ENCODE assay signal across 7 cellular contexts in the genomic region with DNA sequence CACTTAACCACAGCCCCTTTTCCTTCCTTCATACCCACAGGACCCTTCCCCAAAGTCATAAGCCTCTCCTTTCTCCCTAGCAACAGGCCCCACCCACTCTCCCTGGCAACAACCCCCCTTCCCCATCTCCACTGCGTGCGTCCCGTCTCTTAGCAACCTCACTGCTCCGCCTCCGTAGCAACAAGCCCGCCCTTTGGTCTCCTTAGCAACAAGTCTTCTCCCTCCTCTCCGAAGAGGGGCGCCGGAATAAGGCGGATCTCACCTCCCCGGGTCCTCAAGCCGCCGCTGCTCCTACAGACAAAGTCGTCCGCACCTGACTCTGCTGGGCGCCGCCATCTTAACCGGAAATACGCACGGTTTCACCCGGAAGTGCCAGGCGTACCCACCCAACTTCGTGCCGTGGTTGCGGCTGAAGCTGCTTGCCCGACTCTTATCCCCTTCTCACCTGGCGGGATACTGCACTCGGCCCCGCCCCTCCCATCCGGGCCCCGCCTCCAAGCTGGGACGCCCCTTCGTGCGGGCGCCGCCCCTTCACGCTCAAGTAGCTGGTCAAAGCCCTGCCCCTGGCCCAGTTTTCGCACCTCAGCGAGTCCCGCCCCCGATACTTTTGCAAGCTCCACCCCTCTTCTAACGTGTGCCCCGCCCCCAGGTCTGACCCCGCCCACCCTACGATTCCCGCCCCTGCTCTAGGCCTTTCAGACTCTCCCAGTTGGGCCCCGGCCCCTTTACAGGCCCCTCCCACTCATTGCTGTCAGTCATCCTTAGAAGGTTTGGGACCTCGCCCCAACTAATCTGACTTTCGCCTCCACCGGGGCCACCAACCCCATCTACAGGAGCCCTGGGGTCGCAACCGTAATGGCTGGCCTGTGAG. TPM values are rescaled to one million over a fixed set of nuclear protein-coding genes. Genes with fewer than 3 reads are reported as not detected.
DNase-seq lines count a peak whose midpoint lies in the region; ATAC-seq, FAIRE-seq and TF ChIP-seq lines count a peak whose summit lies in the region.

Gene HSPBP1 (minus strand): TSS at position 338 of the 871 bp plus-strand sequence. CDS start 502 bp downstream, outside the sequence.

- peak within 1 kb of the TSS; percentile 6 to 85 (median 58) for H3K27ac ChIP-seq in body of pancreas
- peak within 1 kb of the TSS; percentile 78 to 86 (median 81) for H3K27ac ChIP-seq in sigmoid colon

- WGBS in body of pancreas, 2 donors, result 5 to 12% methylated on average over 33 to 52 of the region's 52 CpGs
- WGBS in sigmoid colon, 2 donors, result 5 to 6% methylated on average over 52 of the region's 52 CpGs

- peaks cover 0 to 6% of the 10 kb centered on the region in 2 donors for H3K36me3 ChIP-seq in body of pancreas (replicated peaks in 1 of 2; ENCODE audit: insufficient read depth in 1 of 2, low read depth in 2 of 2)
- H3K36me3 ChIP-seq in sigmoid colon, result peaks cover 0 to 23% (median 3%) of the 10 kb centered on the region in 4 donors

- FAIRE-seq in TTC549 (lab: Jason Lieb, UNC), result peak; percentile 67

- intact Hi-C loops in body of pancreas (cut with DNase I) (no loop called here), sigmoid colon (cut with DNase I) (loop anchor here (1.0 to 10.0 kb wide), 4 partner anchors 21 to 215 kb away; partner anchors contain the start of genes ISOC2, PPP6R1 and RPL28)

- H3K4me3 ChIP-seq in body of pancreas, result peak within 1 kb of the TSS; percentile 40 to 88
- peak within 1 kb of the TSS; percentile 47 to 80 (median 68) for H3K4me3 ChIP-seq in sigmoid colon

- H3K27me3 ChIP-seq in body of pancreas (no peaks in the 10 kb centered on the region), sigmoid colon (no peaks in the 10 kb centered on the region)

- H3K4me1 ChIP-seq in body of pancreas (peaks cover 19% of the 10 kb centered on the region), sigmoid colon (peaks cover 0 to 35% (median 30%) of the 10 kb centered on the region in 4 donors)

- peak in 2 of 3 donors; percentile 66 to 69 for TF ChIP-seq POLR2A in body of pancreas (IDR thresholded peaks at IDR 0.05)
- no peak for TF ChIP-seq POLR2A in sigmoid colon (IDR thresholded peaks at IDR 0.05)

- no peaks in the 10 kb centered on the region for H3K9me3 ChIP-seq in body of pancreas
- H3K9me3 ChIP-seq in sigmoid colon, result no peaks in the 10 kb centered on the region

- no peak for TF ChIP-seq EP300 in sigmoid colon (IDR thresholded peaks at IDR 0.05)

- DNase-seq in NCI-H2107 treated with DMSO at 0.1 percent for 48 hours (lab: John Stamatoyannopoulos, UW; ENCODE audit: unreplicated experiment) (peak; percentile 86), body of pancreas (peak; percentile 96 to 97 (median 97)), iPS DF 4.7 (ENCODE audit: extremely low read depth, low spot score) (peak; percentile 89), sigmoid colon (peak; percentile 98)

- TF ChIP-seq CTCF in body of pancreas (IDR thresholded peaks at IDR 0.05) (no peak), sigmoid colon (IDR thresholded peaks at IDR 0.05) (no peak)

- ATAC-seq in GM18511 (IDR thresholded peaks at IDR 0.05; ENCODE audit: unreplicated experiment) (peak; percentile 70), HG03060 (IDR thresholded peaks at IDR 0.05; ENCODE audit: low read depth, unreplicated experiment) (peak; percentile 41), body of pancreas (peak; percentile 95)

RNA-seq across cellular contexts. Expression of gene HSPBP1, which starts in this region (rescaled TPM):
- total RNA-seq in body of pancreas (10 to 100 TPM; 12.5 to 51.1 TPM), sigmoid colon (10 to 100 TPM; 19.7 to 30.5 (median 23.8) TPM)
- 10 to 100 TPM; 31.8 to 62.7 (median 32.4) TPM for polyA plus RNA-seq in sigmoid colon

Comparison
In these comparisons a context has a peak if more than half of its experiments do, and no peak if none do; other contexts are left out.
1. Peak in every context shown above with its lines: DNase-seq, ATAC-seq, H3K4me3 ChIP-seq and H3K27ac ChIP-seq.
2. ATAC-seq: peak in every context shown above with its lines; median percentile 95 in body of pancreas; 70 in GM18511; 41 in HG03060.
3. POLR2A ChIP-seq: peak in body of pancreas (2 of 3); none in sigmoid colon (0 of 2).